In genomic region chr1:145234199-145234598, GRCh38 we compare ENCODE assay signal across 15 cellular contexts. TPM values are rescaled to one million over a fixed set of nuclear protein-coding genes. Genes with fewer than 3 reads are reported as not detected.
A peak's percentile ranks its signal among the peaks of the same experiment; 100 is the strongest.
DNase-seq lines count a peak whose midpoint lies in the region; ATAC-seq, FAIRE-seq and TF ChIP-seq lines count a peak whose summit lies in the region.
"Not testable (repeated sequence)": the region's sequence is repeated elsewhere in the genome, so short reads cannot be mapped to it uniquely, and the experiment has no call there.
"Had no signal": no experiment of that assay in that cellular context is flagged by ENCODE, and none has a peak within 500 bp of the region (broad histone marks: within the 10 kb centered on the region; RNA-seq: fewer than 3 reads in every experiment).

No MANE protein-coding gene starts in this region.

- H3K9me3 Mint-ChIP-seq in CD4-positive, alpha-beta T cell; activated CD4-positive, alpha-beta T cell treated with anti-CD3 and anti-CD28 coated beads, Interleukin-2, amount 10 ng/mL, durations not matched to agents 24 days and 14 days: not testable (repeated sequence)

- intact Hi-C loops in CD4-positive, alpha-beta T cell (cut with DNase I, micrococcal nuclease); activated CD4-positive, alpha-beta T cell treated with anti-CD3 and anti-CD28 coated beads, Interleukin-2, amount 10 ng/mL, durations not matched to agents 24 days and 14 days (cut with micrococcal nuclease); kidney (cut with DNase I); sigmoid colon (cut with DNase I): not testable (repeated sequence)

- not testable (repeated sequence) for H3K36me3 ChIP-seq in kidney (ENCODE audit: control insufficient read depth in 1 of 2, insufficient read depth in 2 of 2, low read length in 2 of 2); sigmoid colon

- not testable (repeated sequence) for TF ChIP-seq EP300 in sigmoid colon (IDR thresholded peaks at IDR 0.05)

- 92% methylated on average over 3 of the region's 3 CpGs for WGBS in sigmoid colon, 2 donors

- H3K9ac ChIP-seq in kidney (ENCODE audit: low read length in 2 of 2), result not testable (repeated sequence)

- H3K27ac ChIP-seq in CD4-positive, alpha-beta T cell (ENCODE audit: low read depth, low read length); kidney (ENCODE audit: low read depth in 2 of 2, low read length in 2 of 2); sigmoid colon: not testable (repeated sequence)

- FAIRE-seq in kidney (lab: Jason Lieb, UNC), result not testable (repeated sequence)

- H3K4me3 ChIP-seq in kidney (ENCODE audit: low read length in 2 of 2); sigmoid colon: not testable (repeated sequence)

- not testable (repeated sequence) for H3K27me3 ChIP-seq in CD4-positive, alpha-beta T cell (ENCODE audit: control insufficient read depth, insufficient read depth, low read length); sigmoid colon

- not testable (repeated sequence) for H3K4me1 ChIP-seq in kidney (ENCODE audit: control insufficient read depth in 1 of 2, insufficient read depth in 1 of 2, low read depth in 1 of 2, low read length in 2 of 2); sigmoid colon

- CTCF ChIA-PET in CD4-positive, alpha-beta T cell (lab: Charles Lee), result not testable (repeated sequence)

- not testable (repeated sequence) for ATAC-seq in CD4-positive, alpha-beta T cell (ENCODE audit: poor library complexity)

- not testable (repeated sequence) for TF ChIP-seq CTCF in CD4-positive, alpha-beta T cell (IDR thresholded peaks at IDR 0.05); GM10266 (IDR thresholded peaks at IDR 0.05; ENCODE audit: control insufficient read depth, insufficient read depth, low read depth, missing control alignments); kidney (IDR thresholded peaks at IDR 0.05; ENCODE audit: borderline replicate concordance, extremely low read depth, insufficient read depth); sigmoid colon (IDR thresholded peaks at IDR 0.05)

- peak overlapping the region; percentile 38 for H3K4me3 Mint-ChIP-seq in CD4-positive, alpha-beta T cell
- not testable (repeated sequence) for H3K4me3 Mint-ChIP-seq in activated CD4-positive, alpha-beta T cell treated with anti-CD3 and anti-CD28 coated beads, Interleukin-2, amount 10 ng/mL, durations not matched to agents 24 days and 14 days

- H3K27me3 Mint-ChIP-seq in CD4-positive, alpha-beta T cell; activated CD4-positive, alpha-beta T cell treated with anti-CD3 and anti-CD28 coated beads, Interleukin-2, amount 10 ng/mL, durations not matched to agents 24 days and 14 days: not testable (repeated sequence)

- DNase-seq in CD4-positive, alpha-beta T cell, result not testable (repeated sequence)
- peak; percentile 1 for DNase-seq in GM10266 (ENCODE audit: extremely low spot score)
- peak; percentile 54 for DNase-seq in activated CD4-positive, alpha-beta T cell treated with anti-CD3 and anti-CD28 coated beads, Interleukin-2, amount 10 ng/mL, durations not matched to agents 24 days and 14 days
- peak; percentile 48 for DNase-seq in activated CD8-positive, alpha-beta memory T cell treated with anti-CD3 and anti-CD28 coated beads, Interleukin-2, amount 50 U/mL, for 48 hours
- peak; percentile 22 for DNase-seq in ecto neural progenitor cell (ENCODE audit: low spot score)
- DNase-seq in kidney, result peak; percentile 22
- DNase-seq in sigmoid colon, result peak; percentile 12

- H3K27ac Mint-ChIP-seq in CD4-positive, alpha-beta T cell; activated CD4-positive, alpha-beta T cell treated with anti-CD3 and anti-CD28 coated beads, Interleukin-2, amount 10 ng/mL, durations not matched to agents 24 days and 14 days: not testable (repeated sequence)

- not testable (repeated sequence) for H3K9me3 ChIP-seq in CD4-positive, alpha-beta T cell (ENCODE audit: control insufficient read depth, low read length); kidney (ENCODE audit: control insufficient read depth in 1 of 2, low read length in 2 of 2); sigmoid colon

- not testable (repeated sequence) for H3K36me3 Mint-ChIP-seq in CD4-positive, alpha-beta T cell (ENCODE audit: low read depth); activated CD4-positive, alpha-beta T cell treated with anti-CD3 and anti-CD28 coated beads, Interleukin-2, amount 10 ng/mL, durations not matched to agents 24 days and 14 days (ENCODE audit: low read depth)

- not testable (repeated sequence) for TF ChIP-seq POLR2A in sigmoid colon (IDR thresholded peaks at IDR 0.05)

- not testable (repeated sequence) for H3K4me1 Mint-ChIP-seq in CD4-positive, alpha-beta T cell (ENCODE audit: low read depth); activated CD4-positive, alpha-beta T cell treated with anti-CD3 and anti-CD28 coated beads, Interleukin-2, amount 10 ng/mL, durations not matched to agents 24 days and 14 days

- POLR2A ChIA-PET in CD4-positive, alpha-beta T cell (lab: Charles Lee), result not testable (repeated sequence)

RNA-seq across cellular contexts. Expression of gene PPIAL4D, which starts 7.8 kb away (rescaled TPM):
- total RNA-seq in CD4-positive, alpha-beta T cell, result not detected
- total RNA-seq in activated CD4-positive, alpha-beta T cell treated with anti-CD3 and anti-CD28 coated beads, Interleukin-2, amount 10 ng/mL, durations not matched to agents 24 days and 14 days, result not detected in 2 replicates
- total RNA-seq in kidney, result not detected
- not detected for polyA plus RNA-seq in kidney (ENCODE audit: insufficient read depth, low read depth, low replicate concordance)
- not detected for total RNA-seq in sigmoid colon
- not detected for polyA plus RNA-seq in sigmoid colon
- total RNA-seq: CD8-positive, alpha-beta memory T cell; Daoy; G401; GM23248; H1; H7 had no signal
- polyA plus RNA-seq: A549; BJ; CD8-positive, alpha-beta memory T cell; GM23248; H1 had no signal
